ENCODE assay signal across 19 cellular contexts in the genomic region with DNA sequence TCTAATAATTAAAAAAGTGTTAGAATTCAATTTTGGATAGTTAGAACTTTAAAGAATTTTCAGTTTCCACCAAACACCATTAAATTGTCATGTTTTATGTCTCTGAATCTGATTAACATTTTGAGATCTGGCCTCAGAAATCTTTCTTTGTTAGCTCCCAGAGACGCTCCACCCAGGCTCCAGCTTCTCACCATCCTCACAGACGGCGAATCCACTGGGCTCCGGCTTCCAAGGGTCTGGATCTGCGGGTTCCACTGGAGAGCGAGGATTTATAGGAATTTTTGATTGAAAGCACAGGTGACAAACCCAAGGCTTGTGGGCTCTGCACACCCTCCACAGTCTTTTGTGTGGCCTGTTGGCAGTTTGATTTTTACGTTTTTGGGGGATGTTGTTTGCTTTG.
"Had no signal": no experiment of that assay in that cellular context is flagged by ENCODE, and none has a peak within 500 bp of the region (broad histone marks: within the 10 kb centered on the region; RNA-seq: fewer than 3 reads in every experiment).

No MANE protein-coding gene starts in this region.

- H3K4me3 ChIP-seq: MG63 had no signal

- H3K27me3 ChIP-seq: MG63 had no signal

- DNase-seq: IMR-90, Karpas-422, KG1, MG63, NCI-H1092 treated with DMSO at 0.1 percent for 48 hours, NCI-H1436, NCI-H187, NCI-H2029, NCI-H2081 treated with DMSO at 0.1 percent for 48 hours, NCI-H2171, NCI-H226, NCI-H446, NCI-H510A, NCI-H524 treated with DMSO at 0.1 percent for 48 hours, NCI-H69, NCI-H774, RPMI8226, SHP77, SK-N-SH had no signal
